ENCODE assay signal across 6 cellular contexts in genomic region chr2:171983924-171984323, GRCh38. TPM values are rescaled to one million over a fixed set of nuclear protein-coding genes. Genes with fewer than 3 reads are reported as not detected.
DNase-seq lines count a peak whose midpoint lies in the region; ATAC-seq, FAIRE-seq and TF ChIP-seq lines count a peak whose summit lies in the region.
"Not testable (repeated sequence)": the region's sequence is repeated elsewhere in the genome, so short reads cannot be mapped to it uniquely, and the experiment has no call there.

No MANE protein-coding gene starts in this region.

- in situ Hi-C loops in K562 (cut with MboI): not testable (repeated sequence)

- H3K9me3 Mint-ChIP-seq in endothelial cell (ENCODE audit: unreplicated experiment): not testable (repeated sequence)

- not testable (repeated sequence) for H3K4me1 Mint-ChIP-seq in endothelial cell (ENCODE audit: unreplicated experiment)

- not testable (repeated sequence) for ATAC-seq in K562

- BruUV-seq in K562 (replicated peaks; lab: Mats Ljungman, UMichigan): not testable (repeated sequence)

- H3K4me2 ChIP-seq in K562 (ENCODE audit: insufficient read depth, low read length): not testable (repeated sequence)

- H3K9me1 ChIP-seq in K562 (ENCODE audit: control insufficient read depth, insufficient read depth, low read length): not testable (repeated sequence)

- not testable (repeated sequence) for H3K79me2 ChIP-seq in K562 (ENCODE audit: control insufficient read depth, insufficient read depth, low read length)

- H3K27me3 ChIP-seq in HL-60 (ENCODE audit: insufficient read depth, poor library complexity, severe bottlenecking); K562 (ENCODE audit: control insufficient read depth in 2 of 2, insufficient read depth in 2 of 2, low read length in 2 of 2): not testable (repeated sequence)

- not testable (repeated sequence) for TF ChIP-seq POLR2A in GM12891 (IDR thresholded peaks at IDR 0.05; ENCODE audit: low read depth, low read length)
- TF ChIP-seq POLR2A in K562 (conservative IDR thresholded peaks at IDR 0.05): 0 out of 2 replicates have a peak, but pooled peaks have one; percentile 17

- not testable (repeated sequence) for DNase-seq in GM12891 (ENCODE audit: insufficient read length, low spot score); GM18507 (ENCODE audit: extremely low spot score, insufficient read length, low read depth); HL-60 (ENCODE audit: low read depth in 1 of 2, low spot score in 1 of 2); K562 (ENCODE audit: extremely low read depth in 1 of 4, low spot score in 3 of 4); endothelial cell (ENCODE audit: low spot score)

- H3K36me3 ChIP-seq in HEK293 (ENCODE audit: control insufficient read depth in 2 of 2, insufficient read depth in 1 of 2, low read length in 2 of 2): peaks cover 29 to 39% of the 10 kb centered on the region in 2 experiments
- peaks cover 49% of the 10 kb centered on the region for H3K36me3 ChIP-seq in K562 (ENCODE audit: control insufficient read depth, insufficient read depth, low read length)

- peak; percentile 20 for FAIRE-seq in GM12891 (lab: Jason Lieb, UNC)
- FAIRE-seq in GM18507 (lab: Jason Lieb, UNC): peak; percentile 24
- not testable (repeated sequence) for FAIRE-seq in K562 (lab: Jason Lieb, UNC)

- not testable (repeated sequence) for H2AFZ ChIP-seq in K562 (ENCODE audit: low read depth, low read length)

- H3K4me3 Mint-ChIP-seq in endothelial cell (ENCODE audit: unreplicated experiment): peak overlapping the region; percentile 59

- H4K20me1 ChIP-seq in K562 (replicated peaks; ENCODE audit: control insufficient read depth, insufficient read depth, low read length): not testable (repeated sequence)

- H3K27ac ChIP-seq in HEK293 (ENCODE audit: extremely low read depth, low read depth, low read length); K562 (ENCODE audit: extremely low read depth, low read depth, low read length): not testable (repeated sequence)
- H3K27ac ChIP-seq in HL-60 (replicated peaks): peak overlapping the region; percentile 43

- H3K27me3 Mint-ChIP-seq in endothelial cell (ENCODE audit: unreplicated experiment): not testable (repeated sequence)

- WGBS in K562 (ENCODE audit: insufficient coverage, low coverage, missing lambda C conversion rate): 95% methylated on average over 1 of the region's 1 CpG

- CTCF ChIA-PET in HEK293 (lab: Yijun Ruan, JAX); K562 (lab: Yijun Ruan, JAX; ENCODE audit: low intra/inter-chr PET ratio): not testable (repeated sequence)

- not testable (repeated sequence) for H3K9ac ChIP-seq in K562 (ENCODE audit: insufficient read depth in 1 of 2, low read depth in 2 of 2, low read length in 2 of 2)

- H3K9me3 ChIP-seq in HEK293 (ENCODE audit: control insufficient read depth, insufficient read depth, low read depth, low read length); K562 (replicated peaks; ENCODE audit: control insufficient read depth, insufficient read depth, low read depth, low read length): not testable (repeated sequence)

- TF ChIP-seq RAD21 in K562 (CRISPR knock-in tag; conservative IDR thresholded peaks at IDR 0.05 in 1 of 2, IDR thresholded peaks at IDR 0.05 in 1 of 2): not testable (repeated sequence)

- not testable (repeated sequence) for H3K27ac Mint-ChIP-seq in endothelial cell (ENCODE audit: unreplicated experiment)

- not testable (repeated sequence) for TF ChIP-seq CTCF in HEK293 (tag by site-specific recombination; IDR thresholded peaks at IDR 0.05); HL-60 (IDR thresholded peaks at IDR 0.05; ENCODE audit: insufficient read depth, low read length); K562 (IDR thresholded peaks at IDR 0.05 in 2 of 3, conservative IDR thresholded peaks at IDR 0.05 in 1 of 3; ENCODE audit: insufficient read depth in 2 of 3, low read depth in 1 of 3, low read length in 3 of 3); endothelial cell (IDR thresholded peaks at IDR 0.05; ENCODE audit: unreplicated experiment)

- not testable (repeated sequence) for H3K4me1 ChIP-seq in HEK293 (ENCODE audit: control insufficient read depth, insufficient read depth, low read length); K562 (replicated peaks in 1 of 2; ENCODE audit: control insufficient read depth in 2 of 2, insufficient read depth in 2 of 2, low read length in 2 of 2)

- not testable (repeated sequence) for H3K36me3 Mint-ChIP-seq in endothelial cell (ENCODE audit: low read depth, unreplicated experiment)

- not testable (repeated sequence) for TF ChIP-seq EP300 in K562 (IDR thresholded peaks at IDR 0.05; ENCODE audit: low read length)

- POLR2A ChIA-PET in HEK293 (lab: Yijun Ruan, JAX); K562 (lab: Yijun Ruan, JAX): not testable (repeated sequence)

- intact Hi-C loops in K562 (cut with micrococcal nuclease): not testable (repeated sequence)

- H3K4me3 ChIP-seq in HEK293 (ENCODE audit: low read depth, low read length); HL-60 (replicated peaks; ENCODE audit: insufficient read depth, low read length); K562: not testable (repeated sequence)

TF ChIP-seq in HEK293, 187 proteins besides CTCF, POLR2A, EP300 and RAD21:
- TF ChIP-seq ZNF146 (tag by site-specific recombination; IDR thresholded peaks at IDR 0.05): peak; percentile 86

TF ChIP-seq in K562, 482 proteins besides CTCF, POLR2A, EP300 and RAD21:
- TF ChIP-seq ZNF146 (CRISPR knock-in tag; IDR thresholded peaks at IDR 0.05; ENCODE audit: unreplicated experiment): peak; percentile 76

RNA-seq across cellular contexts. Expression of gene METAP1D, which starts 15.8 kb away (rescaled TPM):
- polyA plus RNA-seq in GM12891 (2012; ENCODE audit: low read depth, missing spikeins): 4.2 TPM
- 22.7 and 40.0 TPM in 2 replicates for total RNA-seq in K562 (2011; cell fraction: chromatin; rRNA removed; ENCODE audit: low replicate concordance)
- total RNA-seq in K562 (2011; cell fraction: nucleolus; rRNA removed): 11.0 and 14.9 TPM in 2 replicates
- total RNA-seq in K562 (2011; cell fraction: nucleoplasm; rRNA removed): 23.9 and 25.0 TPM in 2 replicates
- total RNA-seq in K562 (2014; rRNA removed) (10.2 TPM in 2 replicates), K562 (2014; rRNA removed; fragmentation: Illumina TruSeq; extraction: Trizol) (17.0 and 17.2 TPM in 2 replicates), K562 (2015; rRNA removed; fragmentation: Illumina TruSeq; extraction: Trizol) (15.6 and 17.8 TPM in 2 replicates), K562 (2021) (9.9 and 10.8 TPM in 2 replicates), endothelial cell (ENCODE audit: unreplicated experiment) (3.6 TPM)
- polyA plus RNA-seq in K562 (2011; rRNA removed) (20.0 and 22.5 TPM in 2 replicates), K562 (2014; fragmentation: Illumina TruSeq; extraction: Trizol) (16.7 and 23.4 TPM in 2 replicates), K562 (2014; fragmentation: Nextera tagmentation; extraction: Ambion mirVana) (10 to 100 TPM in 1 of 2 experiments, 1 to 10 TPM in 1; 8.0 to 10.4 TPM), K562 (2014; rRNA removed) (15.7 and 17.8 TPM in 2 replicates)
- polyA plus RNA-seq in K562 (2011; cell fraction: cytosol; rRNA removed): 5.7 and 10.8 TPM in 2 replicates
- polyA plus RNA-seq in K562 (2011; cell fraction: nucleus; rRNA removed): 34.4 and 43.2 TPM in 2 replicates
- polyA plus RNA-seq in K562 (2012): 11.6 and 21.5 TPM in 2 replicates
- 19.2 and 22.6 TPM in 2 replicates for polyA minus RNA-seq in K562 (2011; rRNA and poly(A)+ RNA removed)
- 5.2 and 6.3 TPM in 2 replicates for polyA minus RNA-seq in K562 (2011; cell fraction: cytosol; rRNA and poly(A)+ RNA removed)
- 25.7 and 37.0 TPM in 2 replicates for polyA minus RNA-seq in K562 (2011; cell fraction: nucleus; rRNA and poly(A)+ RNA removed)
